1 cellular context compared by ENCODE assay signal in genomic region chr11:93039841-93040240, GRCh38.
TF ChIP-seq lines count a peak whose summit lies in the region.

No MANE protein-coding gene starts in this region.

TF ChIP-seq in WTC11, 78 proteins besides CTCF, POLR2A, EP300 and RAD21 (continued from another document):
- TF ChIP-seq ZNF281 (CRISPR knock-in tag; IDR thresholded peaks at IDR 0.05): no peak
- TF ChIP-seq ZNF532 (CRISPR knock-in tag; IDR thresholded peaks at IDR 0.05; ENCODE audit: borderline replicate concordance): no peak
- TF ChIP-seq ZNF232 (CRISPR knock-in tag; IDR thresholded peaks at IDR 0.05): no peak
- no peak for TF ChIP-seq ZNF396 (CRISPR knock-in tag; IDR thresholded peaks at IDR 0.05; ENCODE audit: borderline replicate concordance)
- no peak for TF ChIP-seq ETV6 (CRISPR knock-in tag; IDR thresholded peaks at IDR 0.05)
- no peak for TF ChIP-seq MXD4 (CRISPR knock-in tag; IDR thresholded peaks at IDR 0.05; ENCODE audit: borderline replicate concordance)
- no peak for TF ChIP-seq SP1 (CRISPR knock-in tag; conservative IDR thresholded peaks at IDR 0.05)
- no peak for TF ChIP-seq TEAD4 (CRISPR knock-in tag; IDR thresholded peaks at IDR 0.05)
- TF ChIP-seq NR3C1 (CRISPR knock-in tag; conservative IDR thresholded peaks at IDR 0.05; ENCODE audit: low read depth): no peak
- no peak for TF ChIP-seq EMX1 (CRISPR knock-in tag; IDR thresholded peaks at IDR 0.05)
